Comparison of ENCODE assay signal across 26 cellular contexts in the genomic region with DNA sequence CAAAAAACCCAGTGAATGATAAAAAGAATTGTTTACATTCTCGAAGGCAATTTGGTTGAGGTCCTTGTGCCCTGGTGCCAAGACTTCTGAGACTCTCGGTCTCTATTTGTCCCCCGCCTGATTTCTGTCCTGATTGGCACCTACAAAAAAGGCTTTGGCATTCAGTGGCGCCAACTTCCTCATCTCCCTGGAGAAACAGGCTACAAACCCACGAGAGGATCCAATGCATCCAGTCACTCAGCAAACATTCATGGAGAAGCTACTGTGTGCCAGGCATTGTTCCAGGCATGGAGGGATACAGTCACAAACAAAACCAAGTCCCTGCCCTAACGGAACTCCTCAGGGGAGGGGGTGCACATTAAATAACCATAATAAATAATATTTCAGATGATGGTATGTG. TPM values are rescaled to one million over a fixed set of nuclear protein-coding genes. Genes with fewer than 3 reads are reported as not detected.
"Had no signal": no experiment of that assay in that cellular context is flagged by ENCODE, and none has a peak within 500 bp of the region (broad histone marks: within the 10 kb centered on the region; RNA-seq: fewer than 3 reads in every experiment).

No MANE protein-coding gene starts in this region.

- H3K36me3 Mint-ChIP-seq: activated naive CD8-positive, alpha-beta T cell treated with anti-CD3 and anti-CD28 coated beads, Interleukin-2, amount 10 ng/mL, durations not matched to agents 7 days and 5 days; T-cell had no signal

- H3K4me2 ChIP-seq: KMS-11 had no signal

- H3K9me3 ChIP-seq: adrenal gland, breast epithelium had no signal

- H3K9ac ChIP-seq: KMS-11 had no signal

- H3K36me3 ChIP-seq: adrenal gland, breast epithelium, WERI-Rb-1 had no signal

- H3K4me3 Mint-ChIP-seq: activated CD4-positive, alpha-beta memory T cell treated with anti-CD3 and anti-CD28 coated beads, Interleukin-2, amount 10 ng/mL, durations not matched to agents 7 days and 5 days; activated CD4-positive, alpha-beta T cell treated with anti-CD3 and anti-CD28 coated beads for 36 hours; activated naive CD8-positive, alpha-beta T cell treated with anti-CD3 and anti-CD28 coated beads, Interleukin-2, amount 10 ng/mL, durations not matched to agents 7 days and 5 days; activated T-cell treated with anti-CD3 and anti-CD28 coated beads, Interleukin-2, amount 50 U/mL, for 72 hours; T-cell had no signal

- H3K4me3 ChIP-seq: adrenal gland, breast epithelium had no signal

- H3K27ac ChIP-seq: adrenal gland, KMS-11, WERI-Rb-1 had no signal

- ATAC-seq: activated CD4-positive, alpha-beta T cell treated with anti-CD3 and anti-CD28 coated beads for 36 hours; activated T-cell treated with anti-CD3 and anti-CD28 coated beads, Interleukin-2, amount 50 U/mL, for 72 hours; T-cell had no signal

- H3K27me3 ChIP-seq: adrenal gland, breast epithelium had no signal

- H3K9me3 Mint-ChIP-seq: activated CD4-positive, alpha-beta memory T cell treated with anti-CD3 and anti-CD28 coated beads, Interleukin-2, amount 10 ng/mL, durations not matched to agents 7 days and 5 days; activated naive CD8-positive, alpha-beta T cell treated with anti-CD3 and anti-CD28 coated beads, Interleukin-2, amount 10 ng/mL, durations not matched to agents 7 days and 5 days; activated T-cell treated with anti-CD3 and anti-CD28 coated beads, Interleukin-2, amount 50 U/mL, for 72 hours; T-cell had no signal

- H3K4me1 Mint-ChIP-seq: activated CD4-positive, alpha-beta T cell treated with anti-CD3 and anti-CD28 coated beads for 36 hours; T-cell had no signal

- H3K27ac Mint-ChIP-seq: activated CD4-positive, alpha-beta memory T cell treated with anti-CD3 and anti-CD28 coated beads, Interleukin-2, amount 10 ng/mL, durations not matched to agents 7 days and 5 days; activated CD4-positive, alpha-beta T cell treated with anti-CD3 and anti-CD28 coated beads for 36 hours; activated naive CD8-positive, alpha-beta T cell treated with anti-CD3 and anti-CD28 coated beads, Interleukin-2, amount 10 ng/mL, durations not matched to agents 7 days and 5 days; activated T-cell treated with anti-CD3 and anti-CD28 coated beads, Interleukin-2, amount 50 U/mL, for 72 hours; T-cell had no signal

- DNase-seq: activated CD4-positive, alpha-beta memory T cell treated with anti-CD3 and anti-CD28 coated beads, Interleukin-2, amount 10 ng/mL, durations not matched to agents 7 days and 5 days; activated CD4-positive, alpha-beta T cell treated with anti-CD3 and anti-CD28 coated beads for 36 hours; activated CD4-positive, alpha-beta T cell treated with anti-CD3 and anti-CD28 coated beads, Interleukin-2, amount 50 U/mL, for 1 hour; activated CD8-positive, alpha-beta memory T cell treated with anti-CD3 and anti-CD28 coated beads, Interleukin-2, amount 50 U/mL, for 4 hours; activated naive CD4-positive, alpha-beta T cell treated with anti-CD3 and anti-CD28 coated beads, Interleukin-2, amount 50 U/mL, for 16 hours; activated naive CD8-positive, alpha-beta T cell treated with anti-CD3 and anti-CD28 coated beads, Interleukin-2, amount 10 ng/mL, durations not matched to agents 7 days and 5 days; activated T-cell treated with anti-CD3 and anti-CD28 coated beads, Interleukin-2, amount 50 U/mL, for 72 hours; adrenal gland; anterior cingulate cortex; caudate nucleus; NCI-H1105 treated with DMSO at 0.1 percent for 48 hours; NCI-H1436 treated with DMSO at 0.1 percent for 48 hours; NCI-H1930; NCI-H345; NCI-H510A; NCI-H526 treated with DMSO at 0.1 percent for 48 hours; NK-92 treated with Interleukin-12 subunit alpha and Interleukin-12 subunit beta, amount 100 ng/mL, for 24 hours; OCI-M1; SHP77; T-cell; T-helper 2 cell; T1000; WERI-Rb-1 had no signal

- H3K4me1 ChIP-seq: breast epithelium had no signal

RNA-seq across cellular contexts. Expression of a gene that starts 42.7 kb away (rescaled TPM):
- total RNA-seq: activated CD8-positive, alpha-beta memory T cell treated with anti-CD3 and anti-CD28 coated beads for 36 hours; activated naive CD8-positive, alpha-beta T cell treated with anti-CD3 and anti-CD28 coated beads, Interleukin-2, amount 10 ng/mL, durations not matched to agents 7 days and 5 days had no signal
